Comparison of ENCODE assay signal across 11 cellular contexts in genomic region chr22:24424901-24425775, GRCh38. TPM values are rescaled to one million over a fixed set of nuclear protein-coding genes. Genes with fewer than 3 reads are reported as not detected.
DNase-seq lines count a peak whose midpoint lies in the region; ATAC-seq and TF ChIP-seq lines count a peak whose summit lies in the region.
"Had no signal": no experiment of that assay in that cellular context is flagged by ENCODE, and none has a peak within 500 bp of the region (broad histone marks: within the 10 kb centered on the region; RNA-seq: fewer than 3 reads in every experiment).

No MANE protein-coding gene starts in this region.

- intact Hi-C loops in esophagus squamous epithelium (cut with DNase I), result loop anchor here (5.0 kb wide), 1 partner anchor 92 kb away; no protein-coding TSS in a partner anchor
- intact Hi-C loops in left colon (cut with DNase I, micrococcal nuclease), result loop anchor here in 1 of 2 donors (10.0 kb wide), 1 partner anchor 90 kb away; no protein-coding TSS in a partner anchor

- H3K9me3 ChIP-seq in DOHH2 (ENCODE audit: control insufficient read depth, insufficient read depth, low read length) (no peaks in the 10 kb centered on the region), NT2/D1 (ENCODE audit: insufficient read depth, low read length) (no peaks in the 10 kb centered on the region), esophagus squamous epithelium (no peaks in the 10 kb centered on the region), osteoblast (ENCODE audit: low read depth, low read length) (no peaks in the 10 kb centered on the region)

- H4K20me1 ChIP-seq in DOHH2 (ENCODE audit: control insufficient read depth, insufficient read depth, low read depth, low read length) (no peaks in the 10 kb centered on the region), osteoblast (ENCODE audit: insufficient read depth, low read length) (peaks cover 3% of the 10 kb centered on the region)

- H3K9me2 ChIP-seq in DOHH2 (replicated peaks; ENCODE audit: control insufficient read depth, low read length), result no peaks in the 10 kb centered on the region

- H3K4me2 ChIP-seq in DOHH2 (ENCODE audit: low read length) (peak overlapping the region; percentile 96), osteoblast (ENCODE audit: insufficient read depth, low read length) (no peak overlapping the region)

- no peak for TF ChIP-seq POLR2A in esophagus squamous epithelium (IDR thresholded peaks at IDR 0.05)

- H3K36me3 ChIP-seq in DOHH2 (ENCODE audit: control insufficient read depth, low read length) (peaks cover 18% of the 10 kb centered on the region), NT2/D1 (ENCODE audit: insufficient read depth, insufficient read length, low read length) (no peaks in the 10 kb centered on the region), esophagus squamous epithelium (no peaks in the 10 kb centered on the region), osteoblast (ENCODE audit: insufficient read depth, low read length) (no peaks in the 10 kb centered on the region)
- H3K36me3 ChIP-seq: SJSA1 had no signal

- in situ Hi-C loops in GM13977 (cut with MboI; ENCODE audit: low pct_unique_long_range_greater_than_20kb, low sequenced_read_pairs, unreplicated experiment), result loop anchor here (10.0 kb wide), 1 partner anchor 80 kb away; no protein-coding TSS in a partner anchor

- no peak for TF ChIP-seq CTCF in DOHH2 (IDR thresholded peaks at IDR 0.05; ENCODE audit: low read depth, low read length, poor library complexity, severe bottlenecking)
- TF ChIP-seq CTCF in esophagus squamous epithelium (IDR thresholded peaks at IDR 0.05), result no peak
- no peak for TF ChIP-seq CTCF in osteoblast (IDR thresholded peaks at IDR 0.05; ENCODE audit: extremely low read depth, low read depth, low read length)
- TF ChIP-seq CTCF in GM13977 (IDR thresholded peaks at IDR 0.05; ENCODE audit: extremely low read depth, insufficient read depth, missing control alignments), result no peak

- H3K27ac ChIP-seq in DOHH2 (ENCODE audit: low read depth, low read length) (peak overlapping the region; percentile 98), esophagus squamous epithelium (peak overlapping the region in 2 of 4 donors; percentile 2 to 39), osteoblast (ENCODE audit: low read depth, low read length) (no peak overlapping the region)
- H3K27ac ChIP-seq: SJSA1 had no signal

- peak overlapping the region; percentile 67 for H3K9ac ChIP-seq in NT2/D1 (ENCODE audit: insufficient read length, low read depth)

- no peak for ATAC-seq in left colon

- H2AFZ ChIP-seq in osteoblast (ENCODE audit: low read length), result no peak overlapping the region

- H3K4me1 ChIP-seq in DOHH2 (ENCODE audit: control insufficient read depth, low read length) (peaks cover 60% of the 10 kb centered on the region), NT2/D1 (ENCODE audit: insufficient read depth, insufficient read length) (peaks cover 27% of the 10 kb centered on the region), esophagus squamous epithelium (peaks cover 8 to 54% (median 20%) of the 10 kb centered on the region in 3 donors), osteoblast (ENCODE audit: insufficient read depth, low read length) (no peaks in the 10 kb centered on the region)

- H3K79me2 ChIP-seq in DOHH2 (ENCODE audit: control insufficient read depth, low read length), result peaks cover 53% of the 10 kb centered on the region
- no peaks in the 10 kb centered on the region for H3K79me2 ChIP-seq in osteoblast (ENCODE audit: insufficient read depth, low read length)

- no peaks in the 10 kb centered on the region for H3K27me3 ChIP-seq in DOHH2 (ENCODE audit: control insufficient read depth, low read length)
- H3K27me3 ChIP-seq in NT2/D1 (ENCODE audit: insufficient read depth, insufficient read length), result peaks cover 11% of the 10 kb centered on the region
- peaks cover 0 to 69% (median 2%) of the 10 kb centered on the region in 4 donors for H3K27me3 ChIP-seq in esophagus squamous epithelium
- H3K27me3 ChIP-seq in osteoblast (ENCODE audit: insufficient read depth, low read length), result peaks cover 31% of the 10 kb centered on the region

- H3K4me3 ChIP-seq in DOHH2 (ENCODE audit: low read length) (peak overlapping the region; percentile 82), NT2/D1 (ENCODE audit: insufficient read length, low read depth) (peak overlapping the region; percentile 49), esophagus squamous epithelium (peak overlapping the region in 3 of 4 donors; percentile 39 to 74 (median 61)), osteoblast (ENCODE audit: insufficient read depth, low read length) (no peak overlapping the region)

- peaks cover 17% of the 10 kb centered on the region for H3F3A ChIP-seq in DOHH2 (ENCODE audit: control insufficient read depth, insufficient read depth)

- WGBS in esophagus squamous epithelium, 2 donors, result 80% methylated on average over 4 of the region's 32 CpGs

- DNase-seq in NT2/D1 (ENCODE audit: low read depth, low spot score), result no peak
- no peak for DNase-seq in esophagus squamous epithelium (lab: John Stamatoyannopoulos, UW)
- DNase-seq in osteoblast (ENCODE audit: insufficient read length, low spot score, missing footprints), result peak; percentile 76
- DNase-seq in GM13977 (ENCODE audit: low spot score), result no peak
- DNase-seq in GM03348 (ENCODE audit: low spot score), result no peak
- no peak for DNase-seq in left colon
- DNase-seq in foreskin melanocyte, result no peak
- DNase-seq: mammary epithelial cell, NCI-H1436 had no signal

RNA-seq across cellular contexts. Expression of gene ADORA2A, which starts 2.3 kb away (rescaled TPM):
- total RNA-seq in esophagus squamous epithelium (1 to 10 TPM; 1.0 to 4.0 (median 2.4) TPM), osteoblast (0.72 and 1.2 TPM in 2 replicates), left colon (1 to 10 TPM; 2.5 to 4.0 TPM)
